ENCODE assay signal across 34 cellular contexts in genomic region chr4:81816362-81816761, GRCh38.
"Had no signal": no experiment of that assay in that cellular context is flagged by ENCODE, and none has a peak within 500 bp of the region (broad histone marks: within the 10 kb centered on the region; RNA-seq: fewer than 3 reads in every experiment).

No MANE protein-coding gene starts in this region.

- DNase-seq: Karpas-422, Kasumi-1, MG63, MM.1S, MV-4-11, NCI-H1048, NCI-H1092, NCI-H1092 treated with DMSO at 0.1 percent for 48 hours, NCI-H1105, NCI-H1105 treated with DMSO at 0.1 percent for 48 hours, NCI-H1417, NCI-H1417 treated with DMSO at 0.1 percent for 48 hours, NCI-H1436, NCI-H1436 treated with DMSO at 0.1 percent for 48 hours, NCI-H146, NCI-H1694, NCI-H1694 treated with DMSO at 0.1 percent for 48 hours, NCI-H187, NCI-H187 treated with DMSO at 0.1 percent for 48 hours, NCI-H1930, NCI-H2029, NCI-H2029 treated with DMSO at 0.1 percent for 48 hours, NCI-H2081, NCI-H2081 treated with DMSO at 0.1 percent for 48 hours, NCI-H2107, NCI-H2171, NCI-H2171 treated with DMSO at 0.1 percent for 48 hours, NCI-H2227 treated with DMSO at 0.1 percent for 48 hours, NCI-H226, NCI-H345, NCI-H446, NCI-H446 treated with DMSO at 0.1 percent for 48 hours, NCI-H510A, NCI-H510A treated with DMSO at 0.1 percent for 48 hours had no signal

- H3K4me3 ChIP-seq: MG63 had no signal

- H3K27me3 ChIP-seq: MG63 had no signal

- H3K9me3 ChIP-seq: MG63 had no signal

- H3K36me3 ChIP-seq: MG63 had no signal
